17 cellular contexts compared by ENCODE assay signal in genomic region chr3:124456506-124456905, GRCh38.
DNase-seq lines count a peak whose midpoint lies in the region; ATAC-seq, FAIRE-seq and TF ChIP-seq lines count a peak whose summit lies in the region.
"Had no signal": no experiment of that assay in that cellular context is flagged by ENCODE, and none has a peak within 500 bp of the region (broad histone marks: within the 10 kb centered on the region; RNA-seq: fewer than 3 reads in every experiment).

No MANE protein-coding gene starts in this region.

- TF ChIP-seq EP300 in HepG2 (IDR thresholded peaks at IDR 0.05; ENCODE audit: low read depth in 2 of 2, low read length in 2 of 2) (no peak), HepG2 (CRISPR knock-in tag; IDR thresholded peaks at IDR 0.05; ENCODE audit: borderline replicate concordance) (no peak)

- H3K36me3 ChIP-seq in liver (ENCODE audit: control insufficient read depth in 4 of 4, insufficient read depth in 3 of 4, low read depth in 1 of 4, low read length in 3 of 4): no peaks in the 10 kb centered on the region
- H3K36me3 ChIP-seq in HepG2 (replicated peaks in 1 of 2; ENCODE audit: control insufficient read depth in 1 of 2, insufficient read depth in 2 of 2, low read length in 2 of 2): no peaks in the 10 kb centered on the region
- H3K36me3 ChIP-seq in MG63: no peaks in the 10 kb centered on the region
- H3K36me3 ChIP-seq: Peyer's patch had no signal

- DNase-seq in HepG2 (ENCODE audit: low spot score): no peak
- DNase-seq in astrocyte of the spinal cord (ENCODE audit: low read depth, low spot score): peak; percentile 49
- DNase-seq in left ventricle myocardium superior: peak; percentile 33
- DNase-seq in smooth muscle cell of the brain vasculature (ENCODE audit: low read depth, low spot score): peak; percentile 40
- no peak for DNase-seq in MG63
- no peak for DNase-seq in DMS79 treated with DMSO at 0.1 percent for 48 hours (lab: John Stamatoyannopoulos, UW)
- no peak for DNase-seq in AG20443 (ENCODE audit: low spot score)
- DNase-seq: CD4-positive, CD25-positive, alpha-beta regulatory T cell; H9; HFFc6; NCI-H1092 treated with DMSO at 0.1 percent for 48 hours; NCI-H146; NCI-H2029 treated with DMSO at 0.1 percent for 48 hours; NCI-H526; Peyer's patch had no signal

- BruUV-seq in HepG2 (replicated peaks; lab: Mats Ljungman, UMichigan): no TSS peak

- in situ Hi-C loops in HepG2 (cut with HindIII; ENCODE audit: extremely low pct_ligation_motif_present, low pct_unique_long_range_greater_than_20kb) (no loop called here), astrocyte of the spinal cord (cut with HindIII; ENCODE audit: low sequenced_read_pairs) (no loop called here)

- POLR2A ChIA-PET in HepG2 (lab: Yijun Ruan, JAX): no interaction called here

- ATAC-seq in HepG2 (no peak), left ventricle myocardium superior (no peak)

- no peaks in the 10 kb centered on the region for H4K20me1 ChIP-seq in HepG2 (ENCODE audit: insufficient read depth, low read length)

- H3K4me1 ChIP-seq in liver (ENCODE audit: control insufficient read depth in 4 of 4, insufficient read depth in 4 of 4, low read length in 3 of 4) (peaks cover 0 to under 1% (median 0%) of the 10 kb centered on the region in 4 donors), HepG2 (ENCODE audit: insufficient read depth, low read length) (no peaks in the 10 kb centered on the region)
- H3K4me1 ChIP-seq: Peyer's patch had no signal

- WGBS in liver: 87% methylated on average over 11 of the region's 11 CpGs
- WGBS in HepG2 (ENCODE audit: low lambda C conversion rate): 60% methylated on average over 11 of the region's 11 CpGs

- no peak for TF ChIP-seq RAD21 in liver (IDR thresholded peaks at IDR 0.05)
- TF ChIP-seq RAD21 in HepG2 (CRISPR knock-in tag; IDR thresholded peaks at IDR 0.05): no peak

- no peaks in the 10 kb centered on the region for H3K79me2 ChIP-seq in HepG2 (ENCODE audit: insufficient read depth, low read length)

- TF ChIP-seq CTCF in liver (IDR thresholded peaks at IDR 0.05; ENCODE audit: low read depth, low read length, missing input control): no peak
- TF ChIP-seq CTCF in HepG2 (CRISPR knock-in tag; IDR thresholded peaks at IDR 0.05): no peak
- no peak for TF ChIP-seq CTCF in astrocyte of the spinal cord (IDR thresholded peaks at IDR 0.05; ENCODE audit: low read depth, low read length)

- no peak overlapping the region for H3K27ac ChIP-seq in liver (ENCODE audit: low read depth in 1 of 2, low read length in 2 of 2)
- no peak overlapping the region for H3K27ac ChIP-seq in HepG2 (ENCODE audit: extremely low read length, insufficient read depth, low read length)
- H3K27ac ChIP-seq: GM23248, Peyer's patch had no signal

- no peaks in the 10 kb centered on the region for H3K27me3 ChIP-seq in liver (ENCODE audit: control insufficient read depth in 4 of 4, insufficient read depth in 4 of 4, low read length in 3 of 4)
- H3K27me3 ChIP-seq in HepG2 (ENCODE audit: control insufficient read depth in 1 of 2, insufficient read depth in 2 of 2, low read length in 2 of 2): peaks cover 2 to 11% of the 10 kb centered on the region in 2 experiments; a peak in 2 of 5 replicates
- H3K27me3 ChIP-seq in MG63: peaks cover 11% of the 10 kb centered on the region
- H3K27me3 ChIP-seq: Peyer's patch had no signal

- H3K9ac ChIP-seq in liver (ENCODE audit: low read depth in 1 of 2, low read length in 2 of 2): no peak overlapping the region
- no peak overlapping the region for H3K9ac ChIP-seq in HepG2 (ENCODE audit: insufficient read depth, low read depth, low read length)
- H3K9ac ChIP-seq: GM23248 had no signal

- CTCF ChIA-PET in HepG2 (lab: Yijun Ruan, JAX; ENCODE audit: low intra/inter-chr PET ratio, low total read pairs): no interaction called here

- no peak for TF ChIP-seq POLR2A in HepG2 (IDR thresholded peaks at IDR 0.05; ENCODE audit: insufficient read depth in 1 of 2, low read depth in 2 of 2, low read length in 2 of 2)

- no peak for FAIRE-seq in HepG2 (lab: Jason Lieb, UNC)

- H3K4me3 ChIP-seq in liver (ENCODE audit: low read depth in 1 of 3, low read length in 3 of 3) (no peak overlapping the region), HepG2 (replicated peaks in 1 of 3; ENCODE audit: insufficient read depth in 1 of 3, low read depth in 2 of 3, low read length in 3 of 3) (no peak overlapping the region), astrocyte of the spinal cord (ENCODE audit: low read depth, low read length) (no peak overlapping the region), MG63 (no peak overlapping the region)
- H3K4me3 ChIP-seq: GM23248, Peyer's patch had no signal

- no peaks in the 10 kb centered on the region for H3K9me3 ChIP-seq in liver (ENCODE audit: control insufficient read depth in 4 of 4, low read length in 3 of 4)
- H3K9me3 ChIP-seq in HepG2 (ENCODE audit: low read length): no peaks in the 10 kb centered on the region
- no peaks in the 10 kb centered on the region for H3K9me3 ChIP-seq in MG63
- H3K9me3 ChIP-seq: Peyer's patch had no signal

- no peak overlapping the region for H2AFZ ChIP-seq in HepG2 (ENCODE audit: low read length)
- H2AFZ ChIP-seq: GM23248 had no signal

- intact Hi-C loops in HepG2 (cut with micrococcal nuclease; ENCODE audit: unreplicated experiment): no loop called here
- intact Hi-C loops in left ventricle myocardium superior (cut with micrococcal nuclease): no loop called here

- H3K4me2 ChIP-seq in HepG2 (ENCODE audit: low read depth, low read length): no peak overlapping the region

TF ChIP-seq in liver, 16 proteins besides CTCF, POLR2A, EP300 and RAD21:
- TF ChIP-seq, protein P1, sequence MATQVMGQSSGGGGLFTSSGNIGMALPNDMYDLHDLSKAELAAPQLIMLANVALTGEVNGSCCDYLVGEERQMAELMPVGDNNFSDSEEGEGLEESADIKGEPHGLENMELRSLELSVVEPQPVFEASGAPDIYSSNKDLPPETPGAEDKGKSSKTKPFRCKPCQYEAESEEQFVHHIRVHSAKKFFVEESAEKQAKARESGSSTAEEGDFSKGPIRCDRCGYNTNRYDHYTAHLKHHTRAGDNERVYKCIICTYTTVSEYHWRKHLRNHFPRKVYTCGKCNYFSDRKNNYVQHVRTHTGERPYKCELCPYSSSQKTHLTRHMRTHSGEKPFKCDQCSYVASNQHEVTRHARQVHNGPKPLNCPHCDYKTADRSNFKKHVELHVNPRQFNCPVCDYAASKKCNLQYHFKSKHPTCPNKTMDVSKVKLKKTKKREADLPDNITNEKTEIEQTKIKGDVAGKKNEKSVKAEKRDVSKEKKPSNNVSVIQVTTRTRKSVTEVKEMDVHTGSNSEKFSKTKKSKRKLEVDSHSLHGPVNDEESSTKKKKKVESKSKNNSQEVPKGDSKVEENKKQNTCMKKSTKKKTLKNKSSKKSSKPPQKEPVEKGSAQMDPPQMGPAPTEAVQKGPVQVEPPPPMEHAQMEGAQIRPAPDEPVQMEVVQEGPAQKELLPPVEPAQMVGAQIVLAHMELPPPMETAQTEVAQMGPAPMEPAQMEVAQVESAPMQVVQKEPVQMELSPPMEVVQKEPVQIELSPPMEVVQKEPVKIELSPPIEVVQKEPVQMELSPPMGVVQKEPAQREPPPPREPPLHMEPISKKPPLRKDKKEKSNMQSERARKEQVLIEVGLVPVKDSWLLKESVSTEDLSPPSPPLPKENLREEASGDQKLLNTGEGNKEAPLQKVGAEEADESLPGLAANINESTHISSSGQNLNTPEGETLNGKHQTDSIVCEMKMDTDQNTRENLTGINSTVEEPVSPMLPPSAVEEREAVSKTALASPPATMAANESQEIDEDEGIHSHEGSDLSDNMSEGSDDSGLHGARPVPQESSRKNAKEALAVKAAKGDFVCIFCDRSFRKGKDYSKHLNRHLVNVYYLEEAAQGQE (IDR thresholded peaks at IDR 0.05): no peak
- TF ChIP-seq HNF4G (IDR thresholded peaks at IDR 0.05) (no peak), EGR1 (IDR thresholded peaks at IDR 0.05; ENCODE audit: low read depth in 2 of 2) (no peak), NR2F2 (IDR thresholded peaks at IDR 0.05) (peak; percentile 23)

TF ChIP-seq in HepG2, 621 proteins besides CTCF, POLR2A, EP300 and RAD21:
- no peak for TF ChIP-seq GABPA (IDR thresholded peaks at IDR 0.05; ENCODE audit: low read depth, low read length)
- no peak for TF ChIP-seq GABPA (CRISPR knock-in tag; IDR thresholded peaks at IDR 0.05; ENCODE audit: low read depth)
- no peak for TF ChIP-seq YEATS4 (CRISPR knock-in tag; IDR thresholded peaks at IDR 0.05; ENCODE audit: borderline replicate concordance)
- TF ChIP-seq SMARCE1 (IDR thresholded peaks at IDR 0.05; ENCODE audit: borderline replicate concordance): no peak
- no peak for TF ChIP-seq SOX13 (IDR thresholded peaks at IDR 0.05)
- no peak for TF ChIP-seq SOX13 (CRISPR knock-in tag; conservative IDR thresholded peaks at IDR 0.05 in 1 of 2, IDR thresholded peaks at IDR 0.05 in 1 of 2)
- TF ChIP-seq ZNF605 (CRISPR knock-in tag; IDR thresholded peaks at IDR 0.05): no peak
- TF ChIP-seq TEF (CRISPR knock-in tag; IDR thresholded peaks at IDR 0.05): no peak
- TF ChIP-seq FOXA3 (CRISPR knock-in tag; IDR thresholded peaks at IDR 0.05): no peak
- TF ChIP-seq, protein P2, sequence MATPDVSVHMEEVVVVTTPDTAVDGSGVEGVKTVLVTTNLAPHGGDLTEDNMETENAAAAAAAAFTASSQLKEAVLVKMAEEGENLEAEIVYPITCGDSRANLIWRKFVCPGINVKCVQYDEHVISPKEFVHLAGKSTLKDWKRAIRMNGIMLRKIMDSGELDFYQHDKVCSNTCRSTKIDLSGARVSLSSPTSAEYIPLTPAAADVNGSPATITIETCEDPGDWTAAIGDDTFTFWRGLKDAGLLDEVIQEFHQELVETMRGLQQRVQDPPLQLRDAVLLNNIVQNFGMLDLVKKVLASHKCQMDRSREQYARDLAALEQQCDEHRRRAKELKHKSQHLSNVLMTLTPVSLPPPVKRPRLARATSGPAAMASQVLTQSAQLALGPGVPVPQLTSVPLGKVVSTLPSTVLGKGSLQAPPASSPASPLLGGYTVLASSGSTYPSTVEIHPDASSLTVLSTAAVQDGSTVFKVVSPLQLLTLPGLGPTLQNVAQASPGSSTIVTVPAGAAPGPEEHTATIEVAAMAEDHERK (CRISPR knock-in tag; IDR thresholded peaks at IDR 0.05; ENCODE audit: low read depth): no peak

Comparison
In these comparisons a context has a peak if more than half of its experiments do, and no peak if none do; other contexts are left out.
1. DNase-seq: peak in astrocyte of the spinal cord (single experiment), left ventricle myocardium superior (single experiment) and smooth muscle cell of the brain vasculature (single experiment); none in HepG2 (single experiment), MG63 (single experiment), DMS79 treated with DMSO at 0.1 percent for 48 hours (single experiment) and AG20443 (single experiment).